19 cellular contexts compared by ENCODE assay signal in the genomic region with DNA sequence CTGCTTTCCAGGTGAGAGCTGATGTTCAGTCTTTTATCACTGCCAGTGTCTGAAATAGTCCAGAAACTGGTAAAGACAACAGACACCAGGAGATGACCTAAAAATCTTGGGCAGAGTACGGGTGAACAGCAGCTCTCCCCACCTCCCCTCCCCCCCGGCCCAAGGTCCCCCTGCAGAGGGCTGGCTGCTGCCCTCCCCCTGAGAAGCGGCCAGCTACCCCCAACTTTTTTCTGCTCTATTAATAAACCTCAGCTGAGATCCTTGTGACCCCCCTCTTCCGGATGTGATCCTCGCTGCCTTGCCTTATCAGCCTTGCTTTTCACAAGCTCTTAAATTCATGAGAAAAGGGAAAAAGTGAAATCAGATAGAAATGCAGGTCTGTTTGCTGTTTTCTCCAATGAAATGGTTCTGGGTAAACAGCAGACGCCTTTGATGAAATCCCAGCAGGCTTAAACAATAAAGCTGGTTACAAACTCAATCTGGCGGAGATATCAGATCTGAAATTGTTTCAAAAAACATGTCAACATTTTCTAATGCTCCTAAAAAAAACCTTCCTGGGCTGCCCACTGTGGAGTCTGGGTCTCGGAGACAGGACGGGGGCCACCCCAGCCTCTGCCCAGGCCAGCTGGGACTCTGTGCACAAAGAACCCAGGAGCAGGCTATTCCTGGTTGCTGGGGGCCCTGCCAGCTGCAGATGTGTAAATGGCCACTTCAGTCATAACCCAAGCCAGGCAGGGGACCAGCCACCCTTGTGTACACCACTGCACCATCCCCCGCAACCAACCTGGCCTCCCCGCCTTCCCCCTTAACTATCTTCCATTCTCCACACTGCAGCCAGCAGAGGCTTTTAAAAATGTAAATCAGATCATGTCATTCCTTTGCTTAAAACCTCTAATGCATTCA. TPM values are rescaled to one million over a fixed set of nuclear protein-coding genes. Genes with fewer than 3 reads are reported as not detected.
DNase-seq lines count a peak whose midpoint lies in the region; ATAC-seq, FAIRE-seq and TF ChIP-seq lines count a peak whose summit lies in the region.
"Had no signal": no experiment of that assay in that cellular context is flagged by ENCODE, and none has a peak within 500 bp of the region (broad histone marks: within the 10 kb centered on the region; RNA-seq: fewer than 3 reads in every experiment).

No MANE protein-coding gene starts in this region.

- peak; percentile 41 for DNase-seq in Right ventricle myocardium inferior (ENCODE audit: missing footprints)
- no peak for DNase-seq in right cardiac atrium
- DNase-seq in astrocyte (ENCODE audit: low read depth): no peak
- no peak for DNase-seq in mesendoderm
- no peak for DNase-seq in nucleus accumbens (lab: John Stamatoyannopoulos, UW)
- no peak for DNase-seq in stimulated activated naive CD4-positive, alpha-beta T cell (lab: John Stamatoyannopoulos, UW)
- DNase-seq in NCI-H1694 (lab: John Stamatoyannopoulos, UW): no peak
- DNase-seq: activated CD8-positive, alpha-beta memory T cell treated with anti-CD3 and anti-CD28 coated beads, Interleukin-2, amount 10 ng/mL, durations not matched to agents 7 days and 5 days; activated naive CD4-positive, alpha-beta T cell; CD8-positive, alpha-beta memory T cell; GOT3; hippocampal formation; naive B cell; NCI-H2029; NCI-H510A treated with DMSO at 0.1 percent for 48 hours; stimulated activated CD4-positive, alpha-beta T cell treated with anti-CD3 and anti-CD28 coated beads, Interleukin-4, amount 100 ng/mL, for 24 hours had no signal

- no peaks in the 10 kb centered on the region for H3K79me1 ChIP-seq in mesendoderm (ENCODE audit: low read length)

- H3K4me3 Mint-ChIP-seq in astrocyte (ENCODE audit: unreplicated experiment): no peak overlapping the region
- H3K4me3 Mint-ChIP-seq: activated CD8-positive, alpha-beta memory T cell treated with anti-CD3 and anti-CD28 coated beads, Interleukin-2, amount 10 ng/mL, durations not matched to agents 7 days and 5 days; CD8-positive, alpha-beta memory T cell had no signal

- H3K36me3 ChIP-seq in astrocyte (ENCODE audit: insufficient read depth, low read length): no peaks in the 10 kb centered on the region
- no peaks in the 10 kb centered on the region for H3K36me3 ChIP-seq in mesendoderm (ENCODE audit: control insufficient read depth, insufficient read depth, low read length)
- no peaks in the 10 kb centered on the region for H3K36me3 ChIP-seq in urinary bladder (ENCODE audit: insufficient read depth)
- H3K36me3 ChIP-seq: tibial nerve had no signal

- H3K36me3 Mint-ChIP-seq in astrocyte (ENCODE audit: low read depth, unreplicated experiment): no peaks in the 10 kb centered on the region
- H3K36me3 Mint-ChIP-seq: activated CD8-positive, alpha-beta memory T cell treated with anti-CD3 and anti-CD28 coated beads, Interleukin-2, amount 10 ng/mL, durations not matched to agents 7 days and 5 days; CD8-positive, alpha-beta memory T cell had no signal

- no peak overlapping the region for H2BK15ac ChIP-seq in mesendoderm (replicated peaks; ENCODE audit: low read depth)

- no peak overlapping the region for H4K8ac ChIP-seq in mesendoderm (ENCODE audit: low read depth, low read length)

- peak overlapping the region; percentile 3 for H3K18ac ChIP-seq in mesendoderm (ENCODE audit: low read length)

- H3K27ac Mint-ChIP-seq in astrocyte (ENCODE audit: unreplicated experiment): peak overlapping the region; percentile 82
- H3K27ac Mint-ChIP-seq: activated CD8-positive, alpha-beta memory T cell treated with anti-CD3 and anti-CD28 coated beads, Interleukin-2, amount 10 ng/mL, durations not matched to agents 7 days and 5 days had no signal

- H4K20me1 ChIP-seq in astrocyte (ENCODE audit: insufficient read depth, low read length): no peaks in the 10 kb centered on the region

- H4K5ac ChIP-seq in mesendoderm (ENCODE audit: low read length): no peak overlapping the region

- peak overlapping the region; percentile 25 for H3K4ac ChIP-seq in mesendoderm (ENCODE audit: low read depth, low read length)

- H3K4me1 Mint-ChIP-seq in astrocyte (ENCODE audit: low read depth, unreplicated experiment): peaks cover 15% of the 10 kb centered on the region
- H3K4me1 Mint-ChIP-seq: activated CD8-positive, alpha-beta memory T cell treated with anti-CD3 and anti-CD28 coated beads, Interleukin-2, amount 10 ng/mL, durations not matched to agents 7 days and 5 days had no signal

- H2AK5ac ChIP-seq in mesendoderm (ENCODE audit: low read length): peak overlapping the region; percentile 80

- H3K9me3 ChIP-seq in right cardiac atrium (ENCODE audit: control insufficient read depth, low read length) (no peaks in the 10 kb centered on the region), astrocyte (ENCODE audit: insufficient read depth, low read depth, low read length) (no peaks in the 10 kb centered on the region)
- H3K9me3 ChIP-seq: tibial nerve had no signal

- peaks cover 21% of the 10 kb centered on the region for H3K27me3 Mint-ChIP-seq in astrocyte (ENCODE audit: low read depth, unreplicated experiment)

- 61% methylated on average over 11 of the region's 11 CpGs for WGBS in right cardiac atrium
- WGBS in mesendoderm (ENCODE audit: extremely low coverage, insufficient coverage, low lambda C conversion rate): no CpG with 5 or more reads among the region's 11 CpGs
- WGBS in urinary bladder: 58% methylated on average over 11 of the region's 11 CpGs

- H3K27me3 ChIP-seq in right cardiac atrium (ENCODE audit: control insufficient read depth, insufficient read depth): no peaks in the 10 kb centered on the region
- H3K27me3 ChIP-seq in astrocyte (ENCODE audit: insufficient read depth, low read length): no peaks in the 10 kb centered on the region
- H3K27me3 ChIP-seq in mesendoderm (ENCODE audit: insufficient read depth, low read length, poor library complexity): no peaks in the 10 kb centered on the region

- intact Hi-C loops in Right ventricle myocardium inferior (cut with DNase I) (loop anchor here (5.0 kb wide), 1 partner anchor 74 kb away; no protein-coding TSS in a partner anchor), right cardiac atrium (cut with DNase I) (no loop called here)

- no peak overlapping the region for H3K27ac ChIP-seq in right cardiac atrium (ENCODE audit: low read length)
- no peak overlapping the region for H3K27ac ChIP-seq in astrocyte (ENCODE audit: low read depth, low read length)
- peak overlapping the region; percentile 76 for H3K27ac ChIP-seq in mesendoderm (ENCODE audit: low read depth, low read length)
- H3K27ac ChIP-seq in urinary bladder (ENCODE audit: low read depth): peak overlapping the region; percentile 30
- H3K27ac ChIP-seq: tibial nerve had no signal

- H3K4me1 ChIP-seq in right cardiac atrium (ENCODE audit: control insufficient read depth, insufficient read depth, low read length): peaks cover 17% of the 10 kb centered on the region
- H3K4me1 ChIP-seq in astrocyte (ENCODE audit: insufficient read depth, low read length): peaks cover 9% of the 10 kb centered on the region
- H3K4me1 ChIP-seq in mesendoderm (ENCODE audit: control insufficient read depth, low read depth, low read length): peaks cover 22% of the 10 kb centered on the region
- H3K4me1 ChIP-seq in urinary bladder (ENCODE audit: insufficient read depth): peaks cover 1% of the 10 kb centered on the region

- H3K56ac ChIP-seq in mesendoderm (ENCODE audit: low read length): peak overlapping the region; percentile 75

- peak overlapping the region; percentile 68 for H2BK5ac ChIP-seq in mesendoderm (ENCODE audit: low read length)

- peak overlapping the region; percentile 80 for H3K23ac ChIP-seq in mesendoderm (ENCODE audit: low read length)

- H3K79me2 ChIP-seq in astrocyte (ENCODE audit: insufficient read depth, low read length) (no peaks in the 10 kb centered on the region), mesendoderm (ENCODE audit: control insufficient read depth, insufficient read depth, low read length) (no peaks in the 10 kb centered on the region)

- ATAC-seq in Right ventricle myocardium inferior (no peak), right cardiac atrium (no peak)
- ATAC-seq: activated CD4-positive, CD25-positive, alpha-beta regulatory T cell treated with anti-CD3 and anti-CD28 coated beads, Interleukin-2, amount 50 U/mL, for 24 hours; activated CD8-positive, alpha-beta memory T cell treated with anti-CD3 and anti-CD28 coated beads, Interleukin-2, amount 10 ng/mL, durations not matched to agents 7 days and 5 days had no signal

- no peak for FAIRE-seq in astrocyte (lab: Jason Lieb, UNC)

- no peak overlapping the region for H2BK120ac ChIP-seq in mesendoderm (ENCODE audit: low read depth, low read length)

- no peak overlapping the region for H2AFZ ChIP-seq in astrocyte (ENCODE audit: low read depth, low read length)

- H3K4me3 ChIP-seq in right cardiac atrium (ENCODE audit: low read length) (no peak overlapping the region), astrocyte (ENCODE audit: insufficient read depth, low read depth, low read length) (no peak overlapping the region), mesendoderm (ENCODE audit: low read length) (no peak overlapping the region), urinary bladder (ENCODE audit: low read depth, low read length) (no peak overlapping the region)
- H3K4me3 ChIP-seq: tibial nerve had no signal

- no peak overlapping the region for H3K9ac ChIP-seq in astrocyte (ENCODE audit: low read length)
- H3K9ac ChIP-seq in mesendoderm (ENCODE audit: low read length): peak overlapping the region; percentile 16

- no peak for TF ChIP-seq CTCF in astrocyte (IDR thresholded peaks at IDR 0.05; ENCODE audit: insufficient read depth, low read depth, low read length)

- no peak overlapping the region for H3K4me2 ChIP-seq in astrocyte (ENCODE audit: low read length)
- no peak overlapping the region for H3K4me2 ChIP-seq in mesendoderm (ENCODE audit: low read length)

- peaks cover 5% of the 10 kb centered on the region for H3K9me3 Mint-ChIP-seq in astrocyte (ENCODE audit: unreplicated experiment)
- H3K9me3 Mint-ChIP-seq: CD8-positive, alpha-beta memory T cell; naive B cell had no signal

RNA-seq across cellular contexts. Expression of a gene that starts 28.6 kb away (rescaled TPM):
- total RNA-seq in Right ventricle myocardium inferior (3.2 TPM), right cardiac atrium (1 to 10 TPM; 3.9 to 5.7 (median 4.2) TPM), astrocyte (0.65 and 0.77 TPM in 2 replicates), urinary bladder (1.3 TPM)
- polyA plus RNA-seq in right cardiac atrium (5.4 TPM), urinary bladder (4.5 TPM)
- 0.20 TPM for polyA plus RNA-seq in mesendoderm (2013, experiment 1 of 2)
- polyA plus RNA-seq in mesendoderm (2013, experiment 2 of 2): 0.14 TPM

RNA-seq across cellular contexts. Expression of a gene that starts 33.5 kb away (rescaled TPM):
- total RNA-seq in Right ventricle myocardium inferior: 24.1 TPM
- total RNA-seq in right cardiac atrium: 10 to 100 TPM; 24.7 to 30.7 (median 27.5) TPM
- 20.5 TPM for polyA plus RNA-seq in right cardiac atrium
- total RNA-seq in astrocyte: 25.8 and 26.7 TPM in 2 replicates
- 20.0 TPM for polyA plus RNA-seq in mesendoderm (2013, experiment 1 of 2)
- polyA plus RNA-seq in mesendoderm (2013, experiment 2 of 2): 19.3 TPM
- total RNA-seq in urinary bladder: 17.4 TPM
- polyA plus RNA-seq in urinary bladder: 36.5 TPM

RNA-seq across cellular contexts. Expression of a gene that starts 45.3 kb away (rescaled TPM):
- total RNA-seq in Right ventricle myocardium inferior (14.3 TPM), right cardiac atrium (10 to 100 TPM; 15.3 to 29.4 (median 20.5) TPM), astrocyte (32.8 and 36.8 TPM in 2 replicates), urinary bladder (9.5 TPM)
- polyA plus RNA-seq in right cardiac atrium (35.6 TPM), urinary bladder (40.1 TPM)
- polyA plus RNA-seq in mesendoderm (2013, experiment 1 of 2): 43.4 TPM
- 43.4 TPM for polyA plus RNA-seq in mesendoderm (2013, experiment 2 of 2)

RNA-seq across cellular contexts. Expression of a gene that starts 58.4 kb away (rescaled TPM):
- total RNA-seq in Right ventricle myocardium inferior (22.7 TPM), right cardiac atrium (10 to 100 TPM; 16.9 to 33.0 (median 24.7) TPM), astrocyte (9.0 and 14.5 TPM in 2 replicates), urinary bladder (31.4 TPM)
- polyA plus RNA-seq in right cardiac atrium (10.3 TPM), urinary bladder (19.2 TPM)
- 0.10 TPM for polyA plus RNA-seq in mesendoderm (2013, experiment 1 of 2)
- 0.10 TPM for polyA plus RNA-seq in mesendoderm (2013, experiment 2 of 2)

Comparison
In these comparisons a context has a peak if more than half of its experiments do, and no peak if none do; other contexts are left out.
1. H3K27ac ChIP-seq: peak in mesendoderm (single experiment) and urinary bladder (single experiment); none in right cardiac atrium (single experiment) and astrocyte (single experiment).